23 cellular contexts compared by ENCODE assay signal in the genomic region with DNA sequence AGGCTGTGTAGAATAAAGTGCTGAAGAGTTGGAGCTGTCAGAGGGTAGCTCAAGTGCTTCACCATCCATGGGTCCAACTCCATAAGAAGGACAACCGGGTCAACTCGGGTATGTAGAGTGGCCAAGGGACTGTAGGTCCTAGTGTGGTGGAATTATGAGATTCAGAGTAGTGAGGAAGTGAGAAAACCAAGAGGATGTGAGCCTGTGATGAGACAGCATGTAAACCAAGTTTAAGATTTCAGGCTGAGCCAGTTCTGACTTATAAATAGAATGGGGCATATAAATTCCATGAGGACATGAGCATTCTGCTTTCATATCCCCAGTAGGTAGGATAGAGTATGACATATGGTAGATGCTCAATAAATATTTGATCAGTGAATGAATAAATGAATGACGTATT.
DNase-seq lines count a peak whose midpoint lies in the region; ATAC-seq, FAIRE-seq and TF ChIP-seq lines count a peak whose summit lies in the region.
"Had no signal": no experiment of that assay in that cellular context is flagged by ENCODE, and none has a peak within 500 bp of the region (broad histone marks: within the 10 kb centered on the region; RNA-seq: fewer than 3 reads in every experiment).

No MANE protein-coding gene starts in this region.

- FAIRE-seq in H54 (lab: Jason Lieb, UNC), result peak; percentile 91
- no peak for FAIRE-seq in HepG2 (lab: Jason Lieb, UNC)
- FAIRE-seq: D721Med, GM19239, kidney had no signal

- H3K4me2 ChIP-seq in BLaER1 treated with 17β-estradiol and CSF1 and Interleukin-3, amounts not matched to agents 10 nM and 100 nM, result peak overlapping the region in 6 of 11 experiments; percentile 0 to 69 (median 54); a peak in 11 of 22 replicates
- H3K4me2 ChIP-seq in HepG2 (ENCODE audit: low read depth, low read length) (no peak overlapping the region), PC-9 (no peak overlapping the region)

- TF ChIP-seq POLR2A in H54 (IDR thresholded peaks at IDR 0.05; ENCODE audit: low read depth, low read length) (no peak), HepG2 (IDR thresholded peaks at IDR 0.05; ENCODE audit: insufficient read depth in 1 of 2, low read depth in 2 of 2, low read length in 2 of 2) (no peak), lower leg skin (IDR thresholded peaks at IDR 0.05) (no peak)

- H3K9me3 ChIP-seq in BLaER1 treated with 17β-estradiol and CSF1 and Interleukin-3, amounts not matched to agents 10 nM and 100 nM (replicated peaks in 1 of 11), result no peaks in the 10 kb centered on the region
- no peaks in the 10 kb centered on the region for H3K9me3 ChIP-seq in HepG2 (ENCODE audit: low read length)
- no peaks in the 10 kb centered on the region for H3K9me3 ChIP-seq in PC-9 (ENCODE audit: insufficient read depth, low read depth)
- H3K9me3 ChIP-seq: suprapubic skin, vagina had no signal

- peak overlapping the region in 2 of 11 experiments; percentile 8 to 18; a peak in 1 of 22 replicates for H3K27ac ChIP-seq in BLaER1 treated with 17β-estradiol and CSF1 and Interleukin-3, amounts not matched to agents 10 nM and 100 nM
- H3K27ac ChIP-seq in HepG2 (ENCODE audit: extremely low read length, insufficient read depth, low read length) (no peak overlapping the region), PC-9 (no peak overlapping the region)
- H3K27ac ChIP-seq: brain microvascular endothelial cell, C4-2B, coronary artery, suprapubic skin, vagina had no signal

- H3K9ac ChIP-seq in BLaER1 treated with 17β-estradiol and CSF1 and Interleukin-3, amounts not matched to agents 10 nM and 100 nM, result no peak overlapping the region
- no peak overlapping the region for H3K9ac ChIP-seq in HepG2 (ENCODE audit: insufficient read depth, low read depth, low read length)

- TF ChIP-seq EP300 in HepG2 (IDR thresholded peaks at IDR 0.05; ENCODE audit: low read depth in 2 of 2, low read length in 2 of 2) (no peak), HepG2 (CRISPR knock-in tag; IDR thresholded peaks at IDR 0.05; ENCODE audit: borderline replicate concordance) (no peak)

- H3K4me3 ChIP-seq in BLaER1 treated with 17β-estradiol and CSF1 and Interleukin-3, amounts not matched to agents 10 nM and 100 nM, result no peak overlapping the region
- no peak overlapping the region for H3K4me3 ChIP-seq in HepG2 (replicated peaks in 1 of 3; ENCODE audit: insufficient read depth in 1 of 3, low read depth in 2 of 3, low read length in 3 of 3)
- no peak overlapping the region for H3K4me3 ChIP-seq in lower leg skin (ENCODE audit: low read depth, poor library complexity, severe bottlenecking)
- no peak overlapping the region for H3K4me3 ChIP-seq in PC-9
- H3K4me3 ChIP-seq: coronary artery, suprapubic skin, vagina had no signal

- ATAC-seq in HepG2 (no peak), GM18498 (IDR thresholded peaks at IDR 0.05; ENCODE audit: unreplicated experiment) (no peak)
- ATAC-seq: effector memory CD8-positive, alpha-beta T cell; naive thymus-derived CD4-positive, alpha-beta T cell had no signal

- CTCF ChIA-PET in HepG2 (lab: Yijun Ruan, JAX; ENCODE audit: low intra/inter-chr PET ratio, low total read pairs) (no interaction called here), PC-9 (lab: Charles Lee) (no interaction called here)

- no peaks in the 10 kb centered on the region for H3K79me2 ChIP-seq in HepG2 (ENCODE audit: insufficient read depth, low read length)
- no peaks in the 10 kb centered on the region for H3K79me2 ChIP-seq in PC-9 (ENCODE audit: low read depth)

- H2AFZ ChIP-seq in HepG2 (ENCODE audit: low read length) (no peak overlapping the region), PC-9 (no peak overlapping the region)

- no peak for TF ChIP-seq RAD21 in HepG2 (CRISPR knock-in tag; IDR thresholded peaks at IDR 0.05)

- POLR2A ChIA-PET in HepG2 (lab: Yijun Ruan, JAX), result no interaction called here
- POLR2A ChIA-PET in PC-9 (lab: Charles Lee; ENCODE audit: unreplicated experiment), result no interaction called here

- in situ Hi-C loops in HepG2 (cut with HindIII; ENCODE audit: extremely low pct_ligation_motif_present, low pct_unique_long_range_greater_than_20kb), result loop anchor here (25.0 kb wide), 1 partner anchor 480 kb away; no protein-coding TSS in a partner anchor

- DNase-seq in H54 (ENCODE audit: insufficient read length, low spot score) (no peak), RKO (ENCODE audit: low spot score) (peak; percentile 34), HepG2 (ENCODE audit: low spot score) (no peak), lower leg skin (ENCODE audit: low spot score in 2 of 2) (no peak), globus pallidus (ENCODE audit: low spot score) (no peak), PC-9 (no peak)
- DNase-seq: activated T-cell treated with anti-CD3 and anti-CD28 coated beads, Interleukin-2, amount 50 U/mL, for 24 hours; brain microvascular endothelial cell; effector memory CD8-positive, alpha-beta T cell; kidney; naive thymus-derived CD4-positive, alpha-beta T cell; NCI-H1417; NCI-H2081 treated with DMSO at 0.1 percent for 48 hours; NCI-H446; nucleus accumbens had no signal

- H3K27me3 ChIP-seq in BLaER1 treated with 17β-estradiol and CSF1 and Interleukin-3, amounts not matched to agents 10 nM and 100 nM, result no peaks in the 10 kb centered on the region
- H3K27me3 ChIP-seq in HepG2 (ENCODE audit: control insufficient read depth in 1 of 2, insufficient read depth in 2 of 2, low read length in 2 of 2) (no peaks in the 10 kb centered on the region; a peak in 1 of 5 replicates), PC-9 (ENCODE audit: insufficient read depth, low read depth) (no peaks in the 10 kb centered on the region)
- H3K27me3 ChIP-seq: brain microvascular endothelial cell, vagina had no signal

- H3F3A ChIP-seq in PC-9 (ENCODE audit: insufficient read depth, low read depth), result no peaks in the 10 kb centered on the region

- no peaks in the 10 kb centered on the region for H4K20me1 ChIP-seq in BLaER1 treated with 17β-estradiol and CSF1 and Interleukin-3, amounts not matched to agents 10 nM and 100 nM
- no peaks in the 10 kb centered on the region for H4K20me1 ChIP-seq in HepG2 (ENCODE audit: insufficient read depth, low read length)
- H4K20me1 ChIP-seq in PC-9 (ENCODE audit: insufficient read depth), result no peaks in the 10 kb centered on the region

- no TSS peak for BruUV-seq in HepG2 (replicated peaks; lab: Mats Ljungman, UMichigan)
- no TSS peak for BruUV-seq in PC-9 (replicated peaks; lab: Mats Ljungman, UMichigan)

- intact Hi-C loops in HepG2 (cut with micrococcal nuclease; ENCODE audit: unreplicated experiment), result no loop called here
- intact Hi-C loops in lower leg skin (cut with DNase I; ENCODE audit: low total_unique reads), result no loop called here
- intact Hi-C loops in PC-9 (cut with micrococcal nuclease; ENCODE audit: unreplicated experiment), result loop anchor here (5.0 to 10.0 kb wide), 2 partner anchors 102 to 370 kb away; no protein-coding TSS in a partner anchor

- no peaks in the 10 kb centered on the region for H3K36me3 ChIP-seq in BLaER1 treated with 17β-estradiol and CSF1 and Interleukin-3, amounts not matched to agents 10 nM and 100 nM
- no peaks in the 10 kb centered on the region for H3K36me3 ChIP-seq in HepG2 (replicated peaks in 1 of 2; ENCODE audit: control insufficient read depth in 1 of 2, insufficient read depth in 2 of 2, low read length in 2 of 2)
- no peaks in the 10 kb centered on the region for H3K36me3 ChIP-seq in PC-9 (ENCODE audit: low read depth)
- H3K36me3 ChIP-seq: brain microvascular endothelial cell, suprapubic skin, vagina had no signal

- H3K4me1 ChIP-seq in BLaER1 treated with 17β-estradiol and CSF1 and Interleukin-3, amounts not matched to agents 10 nM and 100 nM, result peaks cover 0 to 40% (median 8%) of the 10 kb centered on the region in 10 experiments; a peak in 9 of 20 replicates
- H3K4me1 ChIP-seq in HepG2 (ENCODE audit: insufficient read depth, low read length) (no peaks in the 10 kb centered on the region), PC-9 (replicated peaks; ENCODE audit: insufficient read depth) (0 out of 2 replicates have a peak, but pooled peaks cover 3% of the 10 kb centered on the region)
- H3K4me1 ChIP-seq: suprapubic skin, vagina had no signal

- TF ChIP-seq CTCF in HepG2 (CRISPR knock-in tag; IDR thresholded peaks at IDR 0.05) (no peak), lower leg skin (IDR thresholded peaks at IDR 0.05) (no peak), PC-9 (conservative IDR thresholded peaks at IDR 0.05) (no peak)

- 1% methylated on average over 3 of the region's 3 CpGs for WGBS in HepG2 (ENCODE audit: low lambda C conversion rate)
- WGBS in lower leg skin, 2 donors, result 76 to 82% methylated on average over 3 of the region's 3 CpGs

- no peaks in the 10 kb centered on the region for H3K9me2 ChIP-seq in PC-9 (ENCODE audit: insufficient read depth)

TF ChIP-seq in HepG2, 621 proteins besides CTCF, POLR2A, EP300 and RAD21 (continues in another document):
- no peak for TF ChIP-seq ZNF260 (CRISPR knock-in tag; IDR thresholded peaks at IDR 0.05; ENCODE audit: borderline replicate concordance, low read depth)
- TF ChIP-seq IKZF4 (CRISPR knock-in tag; IDR thresholded peaks at IDR 0.05; ENCODE audit: borderline replicate concordance, low read depth, not compliant biosample characterization), result no peak
- TF ChIP-seq ZSCAN25 (CRISPR knock-in tag; IDR thresholded peaks at IDR 0.05), result no peak
- no peak for TF ChIP-seq ZNF768 (CRISPR knock-in tag; IDR thresholded peaks at IDR 0.05)
- TF ChIP-seq, protein P1, sequence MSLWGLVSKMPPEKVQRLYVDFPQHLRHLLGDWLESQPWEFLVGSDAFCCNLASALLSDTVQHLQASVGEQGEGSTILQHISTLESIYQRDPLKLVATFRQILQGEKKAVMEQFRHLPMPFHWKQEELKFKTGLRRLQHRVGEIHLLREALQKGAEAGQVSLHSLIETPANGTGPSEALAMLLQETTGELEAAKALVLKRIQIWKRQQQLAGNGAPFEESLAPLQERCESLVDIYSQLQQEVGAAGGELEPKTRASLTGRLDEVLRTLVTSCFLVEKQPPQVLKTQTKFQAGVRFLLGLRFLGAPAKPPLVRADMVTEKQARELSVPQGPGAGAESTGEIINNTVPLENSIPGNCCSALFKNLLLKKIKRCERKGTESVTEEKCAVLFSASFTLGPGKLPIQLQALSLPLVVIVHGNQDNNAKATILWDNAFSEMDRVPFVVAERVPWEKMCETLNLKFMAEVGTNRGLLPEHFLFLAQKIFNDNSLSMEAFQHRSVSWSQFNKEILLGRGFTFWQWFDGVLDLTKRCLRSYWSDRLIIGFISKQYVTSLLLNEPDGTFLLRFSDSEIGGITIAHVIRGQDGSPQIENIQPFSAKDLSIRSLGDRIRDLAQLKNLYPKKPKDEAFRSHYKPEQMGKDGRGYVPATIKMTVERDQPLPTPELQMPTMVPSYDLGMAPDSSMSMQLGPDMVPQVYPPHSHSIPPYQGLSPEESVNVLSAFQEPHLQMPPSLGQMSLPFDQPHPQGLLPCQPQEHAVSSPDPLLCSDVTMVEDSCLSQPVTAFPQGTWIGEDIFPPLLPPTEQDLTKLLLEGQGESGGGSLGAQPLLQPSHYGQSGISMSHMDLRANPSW (CRISPR knock-in tag; IDR thresholded peaks at IDR 0.05; ENCODE audit: borderline replicate concordance), result no peak
- TF ChIP-seq ZNF263 (CRISPR knock-in tag; IDR thresholded peaks at IDR 0.05), result no peak
- 0 out of 2 replicates have a peak, but pooled peaks have one; percentile 45 for TF ChIP-seq ATF7 (IDR thresholded peaks at IDR 0.05)
- no peak for TF ChIP-seq ATF7 (CRISPR knock-in tag; IDR thresholded peaks at IDR 0.05)
- peak; percentile 21; the same call in 1 of the 2 replicates for TF ChIP-seq CREB1 (IDR thresholded peaks at IDR 0.05)
- TF ChIP-seq CREB1 (CRISPR knock-in tag; IDR thresholded peaks at IDR 0.05), result no peak

Comparison
In these comparisons a context has a peak if more than half of its experiments do, and no peak if none do; other contexts are left out.
1. H3K4me2 ChIP-seq: peak in BLaER1 treated with 17β-estradiol and CSF1 and Interleukin-3, amounts not matched to agents 10 nM and 100 nM (6 of 11); none in HepG2 (single experiment) and PC-9 (single experiment).